23 cellular contexts compared by ENCODE assay signal in genomic region chr7:39288303-39288702, GRCh38.
"Had no signal": no experiment of that assay in that cellular context is flagged by ENCODE, and none has a peak within 500 bp of the region (broad histone marks: within the 10 kb centered on the region; RNA-seq: fewer than 3 reads in every experiment).

No MANE protein-coding gene starts in this region.

- H3K27ac ChIP-seq: colonic mucosa, coronary artery, dorsolateral prefrontal cortex, epithelial cell of prostate, esophagus squamous epithelium, foreskin keratinocyte, gastrocnemius medialis, gastroesophageal sphincter, heart left ventricle, heart right ventricle had no signal

- ATAC-seq: effector memory CD8-positive, alpha-beta T cell; esophagus mucosa; foreskin keratinocyte; gastrocnemius medialis; gastroesophageal sphincter; heart left ventricle; heart right ventricle had no signal

- H3K4me1 ChIP-seq: colonic mucosa, esophagus squamous epithelium, foreskin keratinocyte, gastrocnemius medialis, gastroesophageal sphincter, heart left ventricle, heart right ventricle had no signal

- DNase-seq: colonic mucosa; cortex of kidney; dermis blood vessel endothelial cell; dorsolateral prefrontal cortex; effector CD4-positive, alpha-beta T cell; effector CD8-positive, alpha-beta T cell; effector memory CD4-positive, alpha-beta T cell; effector memory CD8-positive, alpha-beta T cell; endodermal cell; erythroblast; esophagus squamous epithelium; foreskin fibroblast; foreskin keratinocyte; foreskin melanocyte; gastrocnemius medialis; glutamatergic neuron; head of caudate nucleus; heart left ventricle; heart right ventricle had no signal

- H3K9me3 ChIP-seq: colonic mucosa, esophagus squamous epithelium, gastrocnemius medialis, gastroesophageal sphincter, heart left ventricle, heart right ventricle had no signal

- H3K27me3 ChIP-seq: colonic mucosa, esophagus squamous epithelium, foreskin keratinocyte, gastrocnemius medialis had no signal

- H3K4me3 ChIP-seq: colonic mucosa, coronary artery, dorsolateral prefrontal cortex, esophagus squamous epithelium, gastrocnemius medialis, gastroesophageal sphincter, heart left ventricle, heart right ventricle had no signal

- H3K36me3 ChIP-seq: colonic mucosa, esophagus squamous epithelium, gastrocnemius medialis, gastroesophageal sphincter, heart left ventricle, heart right ventricle had no signal
